Comparison of ENCODE assay signal across 33 cellular contexts in the genomic region with DNA sequence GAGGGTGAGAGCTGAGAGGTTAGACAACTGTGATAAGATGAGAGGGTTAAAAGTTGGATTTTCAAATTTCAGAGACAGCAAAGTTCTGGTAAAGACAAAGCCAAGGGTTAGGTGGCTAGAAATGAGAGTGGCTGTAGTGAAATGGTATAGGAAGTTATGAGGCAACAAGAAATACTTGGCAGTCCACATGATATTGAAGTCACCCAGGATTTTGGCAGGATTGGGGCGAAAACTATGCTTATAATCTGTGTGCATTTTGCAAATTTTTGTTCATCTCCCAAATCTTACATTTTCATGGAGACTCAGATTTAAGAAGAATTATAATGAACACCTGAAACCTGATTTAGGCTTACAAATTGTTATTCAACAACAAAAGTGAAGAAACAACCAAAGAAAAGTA. TPM values are rescaled to one million over a fixed set of nuclear protein-coding genes. Genes with fewer than 3 reads are reported as not detected.
"Had no signal": no experiment of that assay in that cellular context is flagged by ENCODE, and none has a peak within 500 bp of the region (broad histone marks: within the 10 kb centered on the region; RNA-seq: fewer than 3 reads in every experiment).

No MANE protein-coding gene starts in this region.

- H3K9me3 ChIP-seq: adrenal gland, body of pancreas, gastroesophageal sphincter had no signal

- H3K36me3 ChIP-seq: adrenal gland, cardiac muscle cell, gastroesophageal sphincter, heart right ventricle, WERI-Rb-1 had no signal

- H3K79me2 ChIP-seq: hepatocyte had no signal

- DNase-seq: activated B cell treated with CpG ODN at 0.5 μM for 24 hours; activated CD4-positive, alpha-beta T cell treated with anti-CD3 and anti-CD28 coated beads for 48 hours; activated CD4-positive, alpha-beta T cell treated with anti-CD3 and anti-CD28 coated beads, Interleukin-2, amount 50 U/mL, for 1 hour; activated CD4-positive, alpha-beta T cell treated with anti-CD3 and anti-CD28 coated beads, Interleukin-2, amount 50 U/mL, for 48 hours; activated CD8-positive, alpha-beta memory T cell treated with anti-CD3 and anti-CD28 coated beads for 24 hours; activated CD8-positive, alpha-beta T cell treated with anti-CD3 and anti-CD28 coated beads for 36 hours; activated effector memory CD4-positive, alpha-beta T cell treated with Interleukin-2 at 50 U/mL for 16 hours; activated naive CD4-positive, alpha-beta T cell treated with anti-CD3 and anti-CD28 coated beads for 36 hours; activated naive CD8-positive, alpha-beta T cell treated with anti-CD3 and anti-CD28 coated beads for 36 hours; activated naive CD8-positive, alpha-beta T cell treated with anti-CD3 and anti-CD28 coated beads, Interleukin-2, amount 50 U/mL, for 24 hours; activated T-cell treated with anti-CD3 and anti-CD28 coated beads, Interleukin-2, amount 50 U/mL, for 4 hours; adrenal gland; amygdala; aorta; body of pancreas; dorsolateral prefrontal cortex; effector memory CD4-positive, alpha-beta T cell; endodermal cell; foreskin melanocyte; heart right ventricle; T-helper 1 cell; T-helper 17 cell; T1000; WERI-Rb-1 had no signal

- H3K4me2 ChIP-seq: hepatocyte had no signal

- H3K27me3 ChIP-seq: adrenal gland, body of pancreas, cardiac muscle cell, dorsolateral prefrontal cortex, gastroesophageal sphincter, heart right ventricle, hepatocyte had no signal

- H2AFZ ChIP-seq: hepatocyte had no signal

- H3K4me1 ChIP-seq: adrenal gland, body of pancreas, gastroesophageal sphincter, heart right ventricle had no signal

- H3K27ac ChIP-seq: adrenal gland, body of pancreas, cardiac muscle cell, coronary artery, dorsolateral prefrontal cortex, gastroesophageal sphincter, heart right ventricle, hepatocyte, WERI-Rb-1 had no signal

- H3K4me3 ChIP-seq: adrenal gland, body of pancreas, cardiac muscle cell, coronary artery, dorsolateral prefrontal cortex, gastroesophageal sphincter, heart right ventricle, hepatocyte had no signal

RNA-seq across cellular contexts. Expression of gene C9, which starts 35.6 kb away (rescaled TPM):
- total RNA-seq: activated B cell treated with CpG ODN at 0.5 μM for 24 hours; activated CD8-positive, alpha-beta T cell treated with anti-CD3 and anti-CD28 coated beads for 36 hours; activated naive CD4-positive, alpha-beta T cell treated with anti-CD3 and anti-CD28 coated beads for 36 hours; activated naive CD8-positive, alpha-beta T cell treated with anti-CD3 and anti-CD28 coated beads for 36 hours; activated T-helper 17 cell treated with anti-CD3 and anti-CD28 coated beads, Interleukin-2, amount 50 U/mL, for 72 hours; body of pancreas; cardiac muscle cell; cerebellum; dorsolateral prefrontal cortex; endodermal cell; epithelial cell of proximal tubule; esophagus mucosa; fibroblast of villous mesenchyme; gastroesophageal sphincter; T-helper 17 cell had no signal
